8 cellular contexts compared by ENCODE assay signal in the genomic region with DNA sequence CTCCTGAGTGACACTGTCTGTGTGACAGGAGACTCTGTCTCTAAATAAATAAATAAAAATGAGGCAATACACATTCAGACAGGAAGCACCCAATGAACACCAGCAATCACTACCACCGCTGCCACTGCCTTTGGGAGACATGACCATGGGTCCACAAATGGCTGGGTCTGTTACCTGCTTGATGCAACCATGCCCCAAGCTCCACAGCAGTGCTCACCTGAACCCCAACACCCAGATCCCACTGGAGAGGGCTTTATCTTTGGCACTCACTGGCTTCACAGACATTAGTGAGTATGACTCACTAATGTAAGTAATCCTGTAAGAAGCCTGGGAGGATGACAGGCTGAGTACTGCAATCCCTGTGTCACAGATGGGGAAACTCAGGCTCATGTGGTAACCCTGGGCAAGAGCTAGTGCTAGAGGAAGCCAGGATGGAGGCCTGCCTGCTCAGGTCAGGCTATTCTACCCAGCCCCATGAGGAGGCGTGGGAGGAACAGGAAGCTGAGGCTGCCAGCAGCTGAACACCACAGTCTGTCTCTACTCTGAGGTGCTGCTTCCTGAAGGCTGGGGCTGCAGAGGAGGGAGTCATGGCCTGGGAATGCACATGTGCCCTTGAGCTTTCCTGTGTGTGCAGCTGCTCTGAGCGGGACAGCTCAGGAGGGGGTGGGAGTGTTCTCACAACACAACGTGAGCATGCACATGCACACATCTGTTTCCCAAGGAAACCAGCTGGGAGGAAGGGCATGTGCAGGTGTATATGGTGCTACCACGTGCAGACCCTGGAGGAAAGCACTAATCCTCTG. TPM values are rescaled to one million over a fixed set of nuclear protein-coding genes. Genes with fewer than 3 reads are reported as not detected.
A peak's percentile ranks its signal among the peaks of the same experiment; 100 is the strongest.
DNase-seq lines count a peak whose midpoint lies in the region; ATAC-seq and TF ChIP-seq lines count a peak whose summit lies in the region.

No MANE protein-coding gene starts in this region.

- peaks cover 22% of the 10 kb centered on the region for H3F3A ChIP-seq in SK-N-SH (replicated peaks; ENCODE audit: insufficient read depth)

- H3K4me3 ChIP-seq in AG09309 (ENCODE audit: control insufficient read depth, low read depth, low read length) (no peak overlapping the region), SK-N-SH (ENCODE audit: low read depth in 2 of 2, low read length in 1 of 2) (no peak overlapping the region), rectal smooth muscle tissue (ENCODE audit: low read length) (no peak overlapping the region), vagina (no peak overlapping the region)

- TF ChIP-seq CTCF in AG09309 (IDR thresholded peaks at IDR 0.05; ENCODE audit: control insufficient read depth, insufficient read depth, low read depth, low read length, missing control alignments) (peak; percentile 49), SK-N-SH (IDR thresholded peaks at IDR 0.05) (peak; percentile 54), vagina (IDR thresholded peaks at IDR 0.05) (peak in 2 of 3 experiments; percentile 13 to 17)

- CTCF ChIA-PET in SK-N-SH (lab: Yijun Ruan, JAX) = interaction anchor here (0.7 to 7.3 kb wide), 19 partner anchors 11 to 551 kb away, joined by 3 to 71 read pairs (median 5); no protein-coding TSS in a partner anchor

- H3K9me3 ChIP-seq in SK-N-SH = no peaks in the 10 kb centered on the region
- H3K9me3 ChIP-seq in vagina = no peaks in the 10 kb centered on the region

- H3K4me1 Mint-ChIP-seq in activated naive CD4-positive, alpha-beta T cell treated with anti-CD3 and anti-CD28 coated beads, Interleukin-2, amount 50 U/mL, for 24 hours = peaks cover 65% of the 10 kb centered on the region

- peaks cover 9 to 18% of the 10 kb centered on the region in 2 experiments; a peak in 3 of 4 replicates for H3K4me1 ChIP-seq in SK-N-SH (ENCODE audit: control insufficient read depth in 1 of 2, insufficient read depth in 2 of 2, low read depth in 1 of 2, low read length in 1 of 2)
- H3K4me1 ChIP-seq in rectal smooth muscle tissue (ENCODE audit: control insufficient read depth, insufficient read depth, low read length) = peaks cover 9% of the 10 kb centered on the region
- H3K4me1 ChIP-seq in vagina = peaks cover 39% of the 10 kb centered on the region

- no peak for TF ChIP-seq POLR2A in vagina (IDR thresholded peaks at IDR 0.05)

- H3K27me3 ChIP-seq in SK-N-SH (ENCODE audit: insufficient read depth) (no peaks in the 10 kb centered on the region), rectal smooth muscle tissue (ENCODE audit: control insufficient read depth, insufficient read depth, low read length) (no peaks in the 10 kb centered on the region), vagina (no peaks in the 10 kb centered on the region)

- H3K9ac ChIP-seq in SK-N-SH (no peak overlapping the region), rectal smooth muscle tissue (ENCODE audit: low read length) (no peak overlapping the region)

- peak overlapping the region; percentile 17 for H3K4me3 Mint-ChIP-seq in activated naive CD4-positive, alpha-beta T cell treated with anti-CD3 and anti-CD28 coated beads, Interleukin-2, amount 50 U/mL, for 24 hours

- no peaks in the 10 kb centered on the region for H3K36me3 Mint-ChIP-seq in activated naive CD4-positive, alpha-beta T cell treated with anti-CD3 and anti-CD28 coated beads, Interleukin-2, amount 50 U/mL, for 24 hours

- POLR2A ChIA-PET in SK-N-SH (lab: Yijun Ruan, JAX) = no interaction called here

- peak; percentile 70 for TF ChIP-seq RAD21 in SK-N-SH (IDR thresholded peaks at IDR 0.05; ENCODE audit: low read length)

- H3K27ac Mint-ChIP-seq in activated naive CD4-positive, alpha-beta T cell treated with anti-CD3 and anti-CD28 coated beads, Interleukin-2, amount 50 U/mL, for 24 hours = peak overlapping the region; percentile 84

- H3K36me3 ChIP-seq in SK-N-SH (replicated peaks in 1 of 2; ENCODE audit: control insufficient read depth in 1 of 2, insufficient read depth in 2 of 2, low read length in 1 of 2) = no peaks in the 10 kb centered on the region
- no peaks in the 10 kb centered on the region for H3K36me3 ChIP-seq in rectal smooth muscle tissue (ENCODE audit: control insufficient read depth, insufficient read depth, low read length)
- H3K36me3 ChIP-seq in vagina = peaks cover 0 to 9% of the 10 kb centered on the region in 2 donors

- DNase-seq in AG09309 (ENCODE audit: low read depth) (peak; percentile 99), SK-N-SH (peak; percentile 63), Right ventricle myocardium inferior (ENCODE audit: missing footprints) (peak; percentile 89), vagina (ENCODE audit: extremely low spot score in 2 of 2) (peak in 1 of 2 donors; percentile 99)

- H3K9me3 Mint-ChIP-seq in activated naive CD4-positive, alpha-beta T cell treated with anti-CD3 and anti-CD28 coated beads, Interleukin-2, amount 50 U/mL, for 24 hours = no peaks in the 10 kb centered on the region

- H3K4me2 ChIP-seq in SK-N-SH = peak overlapping the region; percentile 57; the same call in 1 of the 2 replicates

- intact Hi-C loops in Right ventricle myocardium inferior (cut with DNase I) = no loop called here
- intact Hi-C loops in vagina (cut with DNase I) = no loop called here

- H3K9me2 ChIP-seq in SK-N-SH = no peaks in the 10 kb centered on the region

- no peaks in the 10 kb centered on the region for H4K20me1 ChIP-seq in SK-N-SH (ENCODE audit: insufficient read depth)

- no peak overlapping the region for H2AFZ ChIP-seq in SK-N-SH (ENCODE audit: low read depth)

- ATAC-seq in GM18858 (IDR thresholded peaks at IDR 0.05; ENCODE audit: unreplicated experiment) (peak; percentile 62), HG03442 (IDR thresholded peaks at IDR 0.05; ENCODE audit: unreplicated experiment) (peak; percentile 83), Right ventricle myocardium inferior (peak; percentile 81)

- H3K27ac ChIP-seq in SK-N-SH (ENCODE audit: low read depth in 2 of 2, low read length in 1 of 2) = peak overlapping the region; percentile 34 to 83
- H3K27ac ChIP-seq in rectal smooth muscle tissue (ENCODE audit: low read depth, low read length) = peak overlapping the region; percentile 16
- H3K27ac ChIP-seq in vagina = peak overlapping the region; percentile 54

- WGBS in SK-N-SH (ENCODE audit: low lambda C conversion rate) = 30% methylated on average over 4 of the region's 5 CpGs

- H3K27me3 Mint-ChIP-seq in activated naive CD4-positive, alpha-beta T cell treated with anti-CD3 and anti-CD28 coated beads, Interleukin-2, amount 50 U/mL, for 24 hours = no peaks in the 10 kb centered on the region

- H3K79me2 ChIP-seq in SK-N-SH (ENCODE audit: insufficient read depth) = peaks cover 27% of the 10 kb centered on the region

- TF ChIP-seq EP300 in SK-N-SH (IDR thresholded peaks at IDR 0.05; ENCODE audit: borderline replicate concordance in 1 of 2, low read depth in 1 of 2, low read length in 1 of 2) = peak in 1 of 2 experiments; percentile 47; a peak in 1 of 4 replicates

TF ChIP-seq in SK-N-SH, 30 proteins besides CTCF, POLR2A, EP300 and RAD21 (continues in another document):
- no peak for TF ChIP-seq FOXJ3 (CRISPR knock-in tag; IDR thresholded peaks at IDR 0.05)
- peak; percentile 91 for TF ChIP-seq TCF12 (IDR thresholded peaks at IDR 0.05)
- TF ChIP-seq RXRA (IDR thresholded peaks at IDR 0.05; ENCODE audit: borderline replicate concordance, low read depth) = no peak
- peak; percentile 23; the same call in 1 of the 2 replicates for TF ChIP-seq FOSL2 (IDR thresholded peaks at IDR 0.05; ENCODE audit: borderline replicate concordance, low read depth)
- TF ChIP-seq, protein P1, sequence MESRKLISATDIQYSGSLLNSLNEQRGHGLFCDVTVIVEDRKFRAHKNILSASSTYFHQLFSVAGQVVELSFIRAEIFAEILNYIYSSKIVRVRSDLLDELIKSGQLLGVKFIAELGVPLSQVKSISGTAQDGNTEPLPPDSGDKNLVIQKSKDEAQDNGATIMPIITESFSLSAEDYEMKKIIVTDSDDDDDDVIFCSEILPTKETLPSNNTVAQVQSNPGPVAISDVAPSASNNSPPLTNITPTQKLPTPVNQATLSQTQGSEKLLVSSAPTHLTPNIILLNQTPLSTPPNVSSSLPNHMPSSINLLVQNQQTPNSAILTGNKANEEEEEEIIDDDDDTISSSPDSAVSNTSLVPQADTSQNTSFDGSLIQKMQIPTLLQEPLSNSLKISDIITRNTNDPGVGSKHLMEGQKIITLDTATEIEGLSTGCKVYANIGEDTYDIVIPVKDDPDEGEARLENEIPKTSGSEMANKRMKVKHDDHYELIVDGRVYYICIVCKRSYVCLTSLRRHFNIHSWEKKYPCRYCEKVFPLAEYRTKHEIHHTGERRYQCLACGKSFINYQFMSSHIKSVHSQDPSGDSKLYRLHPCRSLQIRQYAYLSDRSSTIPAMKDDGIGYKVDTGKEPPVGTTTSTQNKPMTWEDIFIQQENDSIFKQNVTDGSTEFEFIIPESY (IDR thresholded peaks at IDR 0.05; ENCODE audit: borderline replicate concordance, low read depth) = no peak
- TF ChIP-seq, protein P2, sequence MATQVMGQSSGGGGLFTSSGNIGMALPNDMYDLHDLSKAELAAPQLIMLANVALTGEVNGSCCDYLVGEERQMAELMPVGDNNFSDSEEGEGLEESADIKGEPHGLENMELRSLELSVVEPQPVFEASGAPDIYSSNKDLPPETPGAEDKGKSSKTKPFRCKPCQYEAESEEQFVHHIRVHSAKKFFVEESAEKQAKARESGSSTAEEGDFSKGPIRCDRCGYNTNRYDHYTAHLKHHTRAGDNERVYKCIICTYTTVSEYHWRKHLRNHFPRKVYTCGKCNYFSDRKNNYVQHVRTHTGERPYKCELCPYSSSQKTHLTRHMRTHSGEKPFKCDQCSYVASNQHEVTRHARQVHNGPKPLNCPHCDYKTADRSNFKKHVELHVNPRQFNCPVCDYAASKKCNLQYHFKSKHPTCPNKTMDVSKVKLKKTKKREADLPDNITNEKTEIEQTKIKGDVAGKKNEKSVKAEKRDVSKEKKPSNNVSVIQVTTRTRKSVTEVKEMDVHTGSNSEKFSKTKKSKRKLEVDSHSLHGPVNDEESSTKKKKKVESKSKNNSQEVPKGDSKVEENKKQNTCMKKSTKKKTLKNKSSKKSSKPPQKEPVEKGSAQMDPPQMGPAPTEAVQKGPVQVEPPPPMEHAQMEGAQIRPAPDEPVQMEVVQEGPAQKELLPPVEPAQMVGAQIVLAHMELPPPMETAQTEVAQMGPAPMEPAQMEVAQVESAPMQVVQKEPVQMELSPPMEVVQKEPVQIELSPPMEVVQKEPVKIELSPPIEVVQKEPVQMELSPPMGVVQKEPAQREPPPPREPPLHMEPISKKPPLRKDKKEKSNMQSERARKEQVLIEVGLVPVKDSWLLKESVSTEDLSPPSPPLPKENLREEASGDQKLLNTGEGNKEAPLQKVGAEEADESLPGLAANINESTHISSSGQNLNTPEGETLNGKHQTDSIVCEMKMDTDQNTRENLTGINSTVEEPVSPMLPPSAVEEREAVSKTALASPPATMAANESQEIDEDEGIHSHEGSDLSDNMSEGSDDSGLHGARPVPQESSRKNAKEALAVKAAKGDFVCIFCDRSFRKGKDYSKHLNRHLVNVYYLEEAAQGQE (IDR thresholded peaks at IDR 0.05; ENCODE audit: low read depth, low read length) = no peak; the same call in 1 of the 2 replicates
- TF ChIP-seq TEAD4 (IDR thresholded peaks at IDR 0.05; ENCODE audit: borderline replicate concordance, insufficient read depth) = no peak

RNA-seq across cellular contexts. Expression of gene SLC9A1, which starts 43.0 kb away (rescaled TPM):
- 5.6 and 11.4 TPM in 2 replicates for polyA plus RNA-seq in SK-N-SH (2012; rRNA removed)
- polyA plus RNA-seq in SK-N-SH (2012; cell fraction: cytosol; rRNA removed) = 7.0 and 9.2 TPM in 2 replicates
- polyA plus RNA-seq in SK-N-SH (2012; cell fraction: nucleus; rRNA removed) = 10.7 and 14.3 TPM in 2 replicates
- 20.2 TPM for total RNA-seq in Right ventricle myocardium inferior
- 10.6 TPM for total RNA-seq in vagina
